ENCODE assay signal across 8 cellular contexts in genomic region chr12:6363330-6364036, GRCh38. TPM values are rescaled to one million over a fixed set of nuclear protein-coding genes. Genes with fewer than 3 reads are reported as not detected.
DNase-seq lines count a peak whose midpoint lies in the region; ATAC-seq and TF ChIP-seq lines count a peak whose summit lies in the region.

No MANE protein-coding gene starts in this region.

- peak overlapping the region in 1 of 2 experiments; percentile 75 for H3K14ac ChIP-seq in mesenchymal stem cell (ENCODE audit: low read length in 2 of 2)

- peak overlapping the region; percentile 87 to 91 for H3K18ac ChIP-seq in mesenchymal stem cell (ENCODE audit: low read depth in 1 of 2, low read length in 2 of 2)

- H3K9me3 ChIP-seq in CD4-positive, alpha-beta T cell (ENCODE audit: control insufficient read depth, low read length): no peaks in the 10 kb centered on the region
- H3K9me3 ChIP-seq in duodenal mucosa (ENCODE audit: control insufficient read depth in 1 of 2, low read length in 2 of 2) (no peaks in the 10 kb centered on the region), mesenchymal stem cell (ENCODE audit: control insufficient read depth, low read length) (no peaks in the 10 kb centered on the region)

- peak overlapping the region; percentile 89 for H4K91ac ChIP-seq in mesenchymal stem cell (ENCODE audit: low read length)

- H3K4me3 ChIP-seq in KMS-11 (IDR thresholded peaks at IDR 0.05; ENCODE audit: insufficient read depth, low read depth, low read length): no peak overlapping the region
- peak overlapping the region; percentile 75 to 89 for H3K4me3 ChIP-seq in duodenal mucosa (ENCODE audit: low read depth in 1 of 2, low read length in 2 of 2)
- H3K4me3 ChIP-seq in mesenchymal stem cell (ENCODE audit: insufficient read depth in 1 of 2, low read depth in 1 of 2, low read length in 2 of 2): peak overlapping the region; percentile 42 to 92

- peak overlapping the region; percentile 42 to 93 for H3K4ac ChIP-seq in mesenchymal stem cell (ENCODE audit: low read depth in 1 of 2, low read length in 2 of 2)

- peaks cover 38% of the 10 kb centered on the region for H3K4me1 Mint-ChIP-seq in CD4-positive, alpha-beta T cell (ENCODE audit: low read depth)

- no peak overlapping the region for H2AK5ac ChIP-seq in mesenchymal stem cell (ENCODE audit: low read length, severe bottlenecking)

- no peaks in the 10 kb centered on the region for H3K79me1 ChIP-seq in mesenchymal stem cell (replicated peaks; ENCODE audit: low read length, poor library complexity, severe bottlenecking)

- ATAC-seq in CD4-positive, alpha-beta T cell (ENCODE audit: poor library complexity): peak; percentile 72
- no peak for ATAC-seq in HG03457 (IDR thresholded peaks at IDR 0.05; ENCODE audit: unreplicated experiment)

- H3K79me2 ChIP-seq in KMS-11 (ENCODE audit: insufficient read depth, low read depth): no peaks in the 10 kb centered on the region

- TF ChIP-seq CTCF in CD4-positive, alpha-beta T cell (IDR thresholded peaks at IDR 0.05): no peak
- TF ChIP-seq CTCF in KMS-11 (conservative IDR thresholded peaks at IDR 0.05; ENCODE audit: low read depth, low read length): no peak

- H3K27ac Mint-ChIP-seq in CD4-positive, alpha-beta T cell: peak overlapping the region; percentile 90

- no peaks in the 10 kb centered on the region for H3K27me3 Mint-ChIP-seq in CD4-positive, alpha-beta T cell

- H3K23ac ChIP-seq in mesenchymal stem cell (ENCODE audit: low read length in 2 of 2): peak overlapping the region in 1 of 2 experiments; percentile 95

- H3K9me3 Mint-ChIP-seq in CD4-positive, alpha-beta T cell: no peaks in the 10 kb centered on the region

- H2BK120ac ChIP-seq in mesenchymal stem cell (ENCODE audit: low read depth, low read length): peak overlapping the region; percentile 64

- peak overlapping the region; percentile 39; the same call in 1 of the 2 replicates for H3K4me2 ChIP-seq in KMS-11
- H3K4me2 ChIP-seq in mesenchymal stem cell (ENCODE audit: low read length, poor library complexity, severe bottlenecking): peak overlapping the region; percentile 72

- 9% methylated on average over 59 of the region's 59 CpGs for WGBS in mesenchymal stem cell

- intact Hi-C loops in CD4-positive, alpha-beta T cell (cut with DNase I, micrococcal nuclease): loop anchor here (2.0 kb wide), 1 partner anchor 21 kb away; the partner anchor contains the start of gene TNFRSF1A (in 2 of the 2)

- H3K36me3 Mint-ChIP-seq in CD4-positive, alpha-beta T cell (ENCODE audit: low read depth): no peaks in the 10 kb centered on the region

- peak overlapping the region; percentile 46 to 69 for H2BK12ac ChIP-seq in mesenchymal stem cell (ENCODE audit: low read length in 2 of 2)

- peak overlapping the region; percentile 96 for H2AFZ ChIP-seq in KMS-11 (ENCODE audit: low read depth)
- peak overlapping the region; percentile 39 for H2AFZ ChIP-seq in mesenchymal stem cell (ENCODE audit: low read depth, low read length)

- H3K4me1 ChIP-seq in KMS-11 (ENCODE audit: low read depth, poor library complexity, severe bottlenecking) (peaks cover 19% of the 10 kb centered on the region), duodenal mucosa (ENCODE audit: control insufficient read depth in 1 of 2, insufficient read depth in 2 of 2, low read length in 2 of 2) (peaks cover 32% of the 10 kb centered on the region in 2 donors), mesenchymal stem cell (ENCODE audit: control insufficient read depth, insufficient read depth, low read depth, low read length) (peaks cover 20% of the 10 kb centered on the region)

- H2BK5ac ChIP-seq in mesenchymal stem cell (ENCODE audit: low read depth, low read length, poor library complexity, severe bottlenecking): no peak overlapping the region

- peak overlapping the region; percentile 98 for H2BK15ac ChIP-seq in mesenchymal stem cell (ENCODE audit: low read depth, poor library complexity, severe bottlenecking)

- H4K20me1 ChIP-seq in KMS-11 (ENCODE audit: insufficient read depth): no peaks in the 10 kb centered on the region

- CTCF ChIA-PET in CD4-positive, alpha-beta T cell (lab: Charles Lee): interaction anchor here (1.0 to 1.9 kb wide), 4 partner anchors 28 to 174 kb away, joined by 3 to 8 read pairs (median 6); no protein-coding TSS in a partner anchor

- DNase-seq in CD4-positive, alpha-beta T cell: peak; percentile 27 to 68 (median 56)
- DNase-seq in activated CD4-positive, alpha-beta T cell treated with anti-CD3 and anti-CD28 coated beads, Interleukin-2, amount 50 U/mL, for 4 hours: peak; percentile 66
- DNase-seq in mesenchymal stem cell (peak; percentile 64), RKO (ENCODE audit: low spot score) (no peak)
- peak; percentile 60 for DNase-seq in stimulated activated CD8-positive, alpha-beta memory T cell treated with anti-CD3 and anti-CD28 coated beads, Interleukin-4, amount 100 ng/mL, for 24 hours (ENCODE audit: low read depth)

- H4K8ac ChIP-seq in mesenchymal stem cell (ENCODE audit: low read length): peak overlapping the region; percentile 98

- peak overlapping the region; percentile 64 for H3K27ac ChIP-seq in CD4-positive, alpha-beta T cell (ENCODE audit: low read depth, low read length)
- H3K27ac ChIP-seq in KMS-11: no peak overlapping the region
- H3K27ac ChIP-seq in duodenal mucosa (ENCODE audit: low read depth, low read length): peak overlapping the region; percentile 97
- no peak overlapping the region for H3K27ac ChIP-seq in mesenchymal stem cell (ENCODE audit: low read length, poor library complexity, severe bottlenecking)

- POLR2A ChIA-PET in CD4-positive, alpha-beta T cell (lab: Charles Lee): interaction anchor here (0.7 to 3.5 kb wide), 15 partner anchors 9 to 223 kb away, joined by 3 to 58 read pairs (median 6); partner anchors contain the start of genes GAPDH, MRPL51, TAPBPL and TNFRSF1A

- H3K27me3 ChIP-seq in CD4-positive, alpha-beta T cell (ENCODE audit: control insufficient read depth, insufficient read depth, low read length): no peaks in the 10 kb centered on the region
- H3K27me3 ChIP-seq in KMS-11 (ENCODE audit: insufficient read depth, low read depth): no peaks in the 10 kb centered on the region
- no peaks in the 10 kb centered on the region for H3K27me3 ChIP-seq in duodenal mucosa (ENCODE audit: control insufficient read depth in 1 of 2, insufficient read depth in 2 of 2, low read length in 2 of 2)
- H3K27me3 ChIP-seq in mesenchymal stem cell (ENCODE audit: control insufficient read depth in 1 of 2, insufficient read depth in 1 of 2, low read length in 2 of 2): no peaks in the 10 kb centered on the region

- H3K36me3 ChIP-seq in KMS-11 (ENCODE audit: insufficient read depth): no peaks in the 10 kb centered on the region
- no peaks in the 10 kb centered on the region for H3K36me3 ChIP-seq in duodenal mucosa (ENCODE audit: control insufficient read depth in 1 of 2, insufficient read depth in 2 of 2, low read length in 2 of 2)
- no peaks in the 10 kb centered on the region for H3K36me3 ChIP-seq in mesenchymal stem cell (ENCODE audit: control insufficient read depth in 1 of 2, insufficient read depth in 2 of 2, low read depth in 1 of 2, low read length in 2 of 2)

- peak overlapping the region; percentile 90 for H3K4me3 Mint-ChIP-seq in CD4-positive, alpha-beta T cell

- H3K9ac ChIP-seq in KMS-11 (peak overlapping the region; percentile 22; the same call in 1 of the 2 replicates), duodenal mucosa (ENCODE audit: low read depth in 1 of 2, low read length in 2 of 2) (peak overlapping the region; percentile 87 to 92), mesenchymal stem cell (ENCODE audit: low read length) (peak overlapping the region; percentile 92)

RNA-seq across cellular contexts. Expression of gene SCNN1A, which starts 11.9 kb away (rescaled TPM):
- total RNA-seq in CD4-positive, alpha-beta T cell: 1 to 10 TPM; 1.1 to 2.0 TPM
- 1.7 TPM for polyA plus RNA-seq in mesenchymal stem cell (2013, experiment 1 of 2)
- 1.3 TPM for polyA plus RNA-seq in mesenchymal stem cell (2013, experiment 2 of 2)

RNA-seq across cellular contexts. Expression of gene LTBR, which starts 20.5 kb away (rescaled TPM):
- total RNA-seq in CD4-positive, alpha-beta T cell: under 1 TPM; 0.38 to 0.67 TPM
- 262 TPM for polyA plus RNA-seq in mesenchymal stem cell (2013, experiment 1 of 2)
- 265 TPM for polyA plus RNA-seq in mesenchymal stem cell (2013, experiment 2 of 2)

RNA-seq across cellular contexts. Expression of gene TNFRSF1A, which starts 21.6 kb away (rescaled TPM):
- total RNA-seq in CD4-positive, alpha-beta T cell: 10 to 100 TPM; 16.3 to 19.2 TPM
- polyA plus RNA-seq in mesenchymal stem cell (2013, experiment 1 of 2): 307 TPM
- polyA plus RNA-seq in mesenchymal stem cell (2013, experiment 2 of 2): 298 TPM

RNA-seq across cellular contexts. Expression of gene PLEKHG6, which starts 53.0 kb away (rescaled TPM):
- not detected for total RNA-seq in CD4-positive, alpha-beta T cell
- polyA plus RNA-seq in mesenchymal stem cell (2013, experiment 1 of 2): 0.15 TPM
- polyA plus RNA-seq in mesenchymal stem cell (2013, experiment 2 of 2): 0.23 TPM

Comparison
In these comparisons a context has a peak if more than half of its experiments do, and no peak if none do; other contexts are left out.
1. H3K27ac ChIP-seq: peak in CD4-positive, alpha-beta T cell (single experiment) and duodenal mucosa (single experiment); none in KMS-11 (single experiment) and mesenchymal stem cell (single experiment).
2. H3K9ac ChIP-seq: peak in every context shown above with its lines; median percentile 92 in mesenchymal stem cell; 90 in duodenal mucosa; 22 in KMS-11.